Comparison of ENCODE assay signal across 21 cellular contexts in genomic region chr22:49604732-49605302, GRCh38.
A peak's percentile ranks its signal among the peaks of the same experiment; 100 is the strongest.
DNase-seq lines count a peak whose midpoint lies in the region; FAIRE-seq and TF ChIP-seq lines count a peak whose summit lies in the region.
"Had no signal": no experiment of that assay in that cellular context is flagged by ENCODE, and none has a peak within 500 bp of the region (broad histone marks: within the 10 kb centered on the region; RNA-seq: fewer than 3 reads in every experiment).

No MANE protein-coding gene starts in this region.

- no peaks in the 10 kb centered on the region for H3K9me2 ChIP-seq in Loucy (replicated peaks; ENCODE audit: low read depth, low read length)

- H4K20me1 ChIP-seq in Loucy (ENCODE audit: insufficient read depth, low read length, poor library complexity, severe bottlenecking), result no peaks in the 10 kb centered on the region

- TF ChIP-seq CTCF in Loucy (conservative IDR thresholded peaks at IDR 0.05; ENCODE audit: low read length), result peak; percentile 50

- H3K79me2 ChIP-seq in Loucy (ENCODE audit: insufficient read depth, low read length), result peaks cover 22% of the 10 kb centered on the region; the same call in 1 of the 2 replicates

- 0 out of 2 replicates have a peak, but pooled peaks cover 8% of the 10 kb centered on the region for H3K9me3 ChIP-seq in Loucy (ENCODE audit: insufficient read depth, low read depth, low read length)

- DNase-seq in CMK (ENCODE audit: low read depth) (peak; percentile 4), SW480 (ENCODE audit: low spot score) (peak; percentile 9), COLO829 (ENCODE audit: low spot score) (no peak), DMS79 treated with DMSO at 0.1 percent for 48 hours (lab: John Stamatoyannopoulos, UW) (no peak)
- DNase-seq in activated CD8-positive, alpha-beta memory T cell treated with anti-CD3 and anti-CD28 coated beads, Interleukin-2, amount 50 U/mL, for 4 hours, result no peak
- DNase-seq: ACHN; Calu3; CD4-positive, alpha-beta T cell; GF-D8; HCEC 1CT; IMR-90; NCI-H1092; NCI-H1436 treated with DMSO at 0.1 percent for 48 hours; NCI-H1930; NCI-H69; RPMI8226; SHP77; T-helper 17 cell had no signal

- H2AFZ ChIP-seq in Loucy (ENCODE audit: low read length), result no peak overlapping the region

- peaks cover 13% of the 10 kb centered on the region for H3K4me1 ChIP-seq in Loucy (ENCODE audit: insufficient read depth, low read length, poor library complexity, severe bottlenecking)
- H3K4me1 ChIP-seq: BLaER1 had no signal

- no peak overlapping the region for H3K4me3 ChIP-seq in Loucy (ENCODE audit: low read length, poor library complexity, severe bottlenecking)
- H3K4me3 ChIP-seq: BLaER1 had no signal

- H3K36me3 ChIP-seq in Loucy (ENCODE audit: insufficient read depth, low read length), result peaks cover 10% of the 10 kb centered on the region; the same call in 1 of the 2 replicates

- no peaks in the 10 kb centered on the region for H3F3A ChIP-seq in Loucy (ENCODE audit: low read depth)

- H3K4me2 ChIP-seq in Loucy (ENCODE audit: low read depth, low read length, poor library complexity, severe bottlenecking), result no peak overlapping the region
- H3K4me2 ChIP-seq: BLaER1 had no signal

- peak; percentile 66 for FAIRE-seq in G401.6 (lab: Jason Lieb, UNC)

- no peaks in the 10 kb centered on the region for H3K27me3 ChIP-seq in Loucy (ENCODE audit: insufficient read depth, low read length, poor library complexity, severe bottlenecking)
- H3K27me3 ChIP-seq: BLaER1 had no signal

- H3K9ac ChIP-seq in Loucy (ENCODE audit: low read depth, low read length, poor library complexity, severe bottlenecking), result no peak overlapping the region
- H3K9ac ChIP-seq: BLaER1 had no signal

Comparison
In these comparisons a context has a peak if more than half of its experiments do, and no peak if none do; other contexts are left out.
1. DNase-seq: peak in CMK (single experiment) and SW480 (single experiment); none in activated CD8-positive, alpha-beta memory T cell treated with anti-CD3 and anti-CD28 coated beads, Interleukin-2, amount 50 U/mL, for 4 hours (single experiment), COLO829 (single experiment) and DMS79 treated with DMSO at 0.1 percent for 48 hours (single experiment).